Comparison of ENCODE assay signal across 1 cellular context in the genomic region with DNA sequence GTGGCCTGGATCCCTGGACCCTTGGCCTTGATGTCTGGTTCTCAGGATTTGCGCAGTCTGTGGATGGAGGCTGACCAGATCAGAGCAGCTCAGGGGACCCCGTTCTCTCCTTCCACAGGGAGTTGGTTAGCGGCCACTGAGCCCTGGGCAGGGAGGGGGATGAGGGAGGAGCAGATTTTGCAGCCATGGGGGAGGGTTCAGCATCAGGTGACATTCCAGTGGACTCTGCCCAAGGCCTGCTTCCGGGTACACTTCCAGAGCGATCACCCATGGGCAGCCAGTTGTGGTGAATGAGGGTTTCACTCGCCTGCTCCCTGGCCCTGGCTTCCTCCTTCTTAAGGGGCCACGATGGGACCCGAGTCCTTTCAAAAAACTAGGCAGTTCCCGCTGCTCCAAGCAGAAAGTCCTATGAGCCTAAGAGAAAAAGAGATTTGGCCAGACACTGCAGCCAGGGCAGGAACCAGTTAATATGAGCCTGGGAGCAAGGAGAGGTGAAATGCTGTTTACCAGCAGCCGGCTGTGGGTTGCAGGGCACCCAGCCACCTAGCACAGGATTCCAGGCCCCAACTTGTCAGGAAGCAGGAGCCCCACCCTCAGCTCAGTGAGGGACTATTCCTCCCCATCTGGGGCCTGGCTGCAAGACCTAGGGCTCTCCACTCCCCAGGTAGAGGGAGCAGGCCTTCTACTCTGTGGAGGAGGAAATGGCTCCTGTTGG.
TF ChIP-seq lines count a peak whose summit lies in the region.

No MANE protein-coding gene starts in this region.

TF ChIP-seq in HepG2, 621 proteins besides CTCF, POLR2A, EP300 and RAD21 (continued from another document and continues in another):
- TF ChIP-seq, protein P1, sequence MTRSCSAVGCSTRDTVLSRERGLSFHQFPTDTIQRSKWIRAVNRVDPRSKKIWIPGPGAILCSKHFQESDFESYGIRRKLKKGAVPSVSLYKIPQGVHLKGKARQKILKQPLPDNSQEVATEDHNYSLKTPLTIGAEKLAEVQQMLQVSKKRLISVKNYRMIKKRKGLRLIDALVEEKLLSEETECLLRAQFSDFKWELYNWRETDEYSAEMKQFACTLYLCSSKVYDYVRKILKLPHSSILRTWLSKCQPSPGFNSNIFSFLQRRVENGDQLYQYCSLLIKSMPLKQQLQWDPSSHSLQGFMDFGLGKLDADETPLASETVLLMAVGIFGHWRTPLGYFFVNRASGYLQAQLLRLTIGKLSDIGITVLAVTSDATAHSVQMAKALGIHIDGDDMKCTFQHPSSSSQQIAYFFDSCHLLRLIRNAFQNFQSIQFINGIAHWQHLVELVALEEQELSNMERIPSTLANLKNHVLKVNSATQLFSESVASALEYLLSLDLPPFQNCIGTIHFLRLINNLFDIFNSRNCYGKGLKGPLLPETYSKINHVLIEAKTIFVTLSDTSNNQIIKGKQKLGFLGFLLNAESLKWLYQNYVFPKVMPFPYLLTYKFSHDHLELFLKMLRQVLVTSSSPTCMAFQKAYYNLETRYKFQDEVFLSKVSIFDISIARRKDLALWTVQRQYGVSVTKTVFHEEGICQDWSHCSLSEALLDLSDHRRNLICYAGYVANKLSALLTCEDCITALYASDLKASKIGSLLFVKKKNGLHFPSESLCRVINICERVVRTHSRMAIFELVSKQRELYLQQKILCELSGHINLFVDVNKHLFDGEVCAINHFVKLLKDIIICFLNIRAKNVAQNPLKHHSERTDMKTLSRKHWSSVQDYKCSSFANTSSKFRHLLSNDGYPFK (CRISPR knock-in tag; IDR thresholded peaks at IDR 0.05; ENCODE audit: borderline replicate concordance), result peak; percentile 57
- no peak for TF ChIP-seq TCF7L2 (IDR thresholded peaks at IDR 0.05; ENCODE audit: low read depth, low read length)
- TF ChIP-seq NFYC (CRISPR knock-in tag; IDR thresholded peaks at IDR 0.05), result no peak
- TF ChIP-seq EED (CRISPR knock-in tag; IDR thresholded peaks at IDR 0.05), result no peak
- TF ChIP-seq KDM5B (CRISPR knock-in tag; IDR thresholded peaks at IDR 0.05; ENCODE audit: borderline replicate concordance), result peak; percentile 61
- TF ChIP-seq E2F1 (CRISPR knock-in tag; IDR thresholded peaks at IDR 0.05), result no peak
- TF ChIP-seq ZSCAN31 (CRISPR knock-in tag; IDR thresholded peaks at IDR 0.05; ENCODE audit: low read depth), result peak; percentile 60
- TF ChIP-seq ZNF510 (CRISPR knock-in tag; IDR thresholded peaks at IDR 0.05; ENCODE audit: low read depth), result no peak
- TF ChIP-seq ZNF547 (CRISPR knock-in tag; IDR thresholded peaks at IDR 0.05), result peak; percentile 68; the same call in 1 of the 2 replicates
- no peak for TF ChIP-seq NONO (IDR thresholded peaks at IDR 0.05)
- TF ChIP-seq NONO (CRISPR knock-in tag; conservative IDR thresholded peaks at IDR 0.05), result 0 out of 2 replicates have a peak, but pooled peaks have one; percentile 90
- TF ChIP-seq ZNF7 (CRISPR knock-in tag; IDR thresholded peaks at IDR 0.05), result no peak
- no peak for TF ChIP-seq ZNF180 (CRISPR knock-in tag; IDR thresholded peaks at IDR 0.05; ENCODE audit: borderline replicate concordance, low read depth)
- TF ChIP-seq HNRNPUL1 (IDR thresholded peaks at IDR 0.05; ENCODE audit: low read depth, low read length), result no peak
- TF ChIP-seq TRAFD1 (CRISPR knock-in tag; IDR thresholded peaks at IDR 0.05; ENCODE audit: borderline replicate concordance), result no peak; the same call in 1 of the 2 replicates
- no peak for TF ChIP-seq ZNF772 (CRISPR knock-in tag; IDR thresholded peaks at IDR 0.05)
- no peak for TF ChIP-seq FOSL1 (CRISPR knock-in tag; IDR thresholded peaks at IDR 0.05; ENCODE audit: borderline replicate concordance)
- TF ChIP-seq ZNF850 (CRISPR knock-in tag; conservative IDR thresholded peaks at IDR 0.05), result no peak
- TF ChIP-seq ZFP1 (CRISPR knock-in tag; IDR thresholded peaks at IDR 0.05), result peak; percentile 70; the same call in 1 of the 2 replicates
- 0 out of 2 replicates have a peak, but pooled peaks have one; percentile 21 for TF ChIP-seq SALL2 (CRISPR knock-in tag; IDR thresholded peaks at IDR 0.05)
- TF ChIP-seq ZNF101 (CRISPR knock-in tag; IDR thresholded peaks at IDR 0.05; ENCODE audit: borderline replicate concordance, low read depth), result no peak
- no peak for TF ChIP-seq ZNF530 (CRISPR knock-in tag; IDR thresholded peaks at IDR 0.05; ENCODE audit: low read depth)
- TF ChIP-seq, protein P2, sequence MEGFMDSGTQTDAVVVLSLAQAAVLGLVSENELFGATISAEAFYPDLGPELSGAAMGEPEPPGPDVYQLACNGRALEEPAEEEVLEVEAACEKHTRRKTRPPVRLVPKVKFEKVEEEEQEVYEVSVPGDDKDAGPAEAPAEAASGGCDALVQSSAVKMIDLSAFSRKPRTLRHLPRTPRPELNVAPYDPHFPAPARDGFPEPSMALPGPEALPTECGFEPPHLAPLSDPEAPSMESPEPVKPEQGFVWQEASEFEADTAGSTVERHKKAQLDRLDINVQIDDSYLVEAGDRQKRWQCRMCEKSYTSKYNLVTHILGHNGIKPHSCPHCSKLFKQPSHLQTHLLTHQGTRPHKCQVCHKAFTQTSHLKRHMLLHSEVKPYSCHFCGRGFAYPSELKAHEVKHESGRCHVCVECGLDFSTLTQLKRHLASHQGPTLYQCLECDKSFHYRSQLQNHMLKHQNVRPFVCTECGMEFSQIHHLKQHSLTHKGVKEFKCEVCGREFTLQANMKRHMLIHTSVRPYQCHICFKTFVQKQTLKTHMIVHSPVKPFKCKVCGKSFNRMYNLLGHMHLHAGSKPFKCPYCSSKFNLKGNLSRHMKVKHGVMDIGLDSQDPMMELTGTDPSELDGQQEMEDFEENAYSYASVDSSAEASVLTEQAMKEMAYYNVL (CRISPR knock-in tag; IDR thresholded peaks at IDR 0.05; ENCODE audit: borderline replicate concordance), result 0 out of 2 replicates have a peak, but pooled peaks have one; percentile 37
- no peak for TF ChIP-seq SUZ12 (IDR thresholded peaks at IDR 0.05; ENCODE audit: low read depth, low read length)
- no peak; the same call in 1 of the 2 replicates for TF ChIP-seq ONECUT2 (CRISPR knock-in tag; IDR thresholded peaks at IDR 0.05)
- TF ChIP-seq GZF1 (CRISPR knock-in tag; IDR thresholded peaks at IDR 0.05), result no peak
- peak; percentile 95 for TF ChIP-seq KAT8 (CRISPR knock-in tag; IDR thresholded peaks at IDR 0.05)
- no peak for TF ChIP-seq STAG1 (CRISPR knock-in tag; IDR thresholded peaks at IDR 0.05)
- peak; percentile 56; the same call in 1 of the 2 replicates for TF ChIP-seq HIVEP1 (CRISPR knock-in tag; IDR thresholded peaks at IDR 0.05)
- no peak; the same call in 1 of the 2 replicates for TF ChIP-seq CC2D1A (CRISPR knock-in tag; IDR thresholded peaks at IDR 0.05)
- no peak for TF ChIP-seq FOXJ3 (CRISPR knock-in tag; IDR thresholded peaks at IDR 0.05; ENCODE audit: borderline replicate concordance)
- no peak for TF ChIP-seq ZBTB2 (CRISPR knock-in tag; IDR thresholded peaks at IDR 0.05; ENCODE audit: low read depth)
- TF ChIP-seq, protein P3, sequence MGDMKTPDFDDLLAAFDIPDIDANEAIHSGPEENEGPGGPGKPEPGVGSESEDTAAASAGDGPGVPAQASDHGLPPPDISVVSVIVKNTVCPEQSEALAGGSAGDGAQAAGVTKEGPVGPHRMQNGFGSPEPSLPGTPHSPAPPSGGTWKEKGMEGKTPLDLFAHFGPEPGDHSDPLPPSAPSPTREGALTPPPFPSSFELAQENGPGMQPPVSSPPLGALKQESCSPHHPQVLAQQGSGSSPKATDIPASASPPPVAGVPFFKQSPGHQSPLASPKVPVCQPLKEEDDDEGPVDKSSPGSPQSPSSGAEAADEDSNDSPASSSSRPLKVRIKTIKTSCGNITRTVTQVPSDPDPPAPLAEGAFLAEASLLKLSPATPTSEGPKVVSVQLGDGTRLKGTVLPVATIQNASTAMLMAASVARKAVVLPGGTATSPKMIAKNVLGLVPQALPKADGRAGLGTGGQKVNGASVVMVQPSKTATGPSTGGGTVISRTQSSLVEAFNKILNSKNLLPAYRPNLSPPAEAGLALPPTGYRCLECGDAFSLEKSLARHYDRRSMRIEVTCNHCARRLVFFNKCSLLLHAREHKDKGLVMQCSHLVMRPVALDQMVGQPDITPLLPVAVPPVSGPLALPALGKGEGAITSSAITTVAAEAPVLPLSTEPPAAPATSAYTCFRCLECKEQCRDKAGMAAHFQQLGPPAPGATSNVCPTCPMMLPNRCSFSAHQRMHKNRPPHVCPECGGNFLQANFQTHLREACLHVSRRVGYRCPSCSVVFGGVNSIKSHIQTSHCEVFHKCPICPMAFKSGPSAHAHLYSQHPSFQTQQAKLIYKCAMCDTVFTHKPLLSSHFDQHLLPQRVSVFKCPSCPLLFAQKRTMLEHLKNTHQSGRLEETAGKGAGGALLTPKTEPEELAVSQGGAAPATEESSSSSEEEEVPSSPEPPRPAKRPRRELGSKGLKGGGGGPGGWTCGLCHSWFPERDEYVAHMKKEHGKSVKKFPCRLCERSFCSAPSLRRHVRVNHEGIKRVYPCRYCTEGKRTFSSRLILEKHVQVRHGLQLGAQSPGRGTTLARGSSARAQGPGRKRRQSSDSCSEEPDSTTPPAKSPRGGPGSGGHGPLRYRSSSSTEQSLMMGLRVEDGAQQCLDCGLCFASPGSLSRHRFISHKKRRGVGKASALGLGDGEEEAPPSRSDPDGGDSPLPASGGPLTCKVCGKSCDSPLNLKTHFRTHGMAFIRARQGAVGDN (CRISPR knock-in tag; IDR thresholded peaks at IDR 0.05), result peak; percentile 96
- TF ChIP-seq ZNF468 (CRISPR knock-in tag; IDR thresholded peaks at IDR 0.05), result peak; percentile 74; the same call in 1 of the 2 replicates
- no peak; the same call in 1 of the 2 replicates for TF ChIP-seq DNMT3B (CRISPR knock-in tag; conservative IDR thresholded peaks at IDR 0.05)
- TF ChIP-seq, protein P4, sequence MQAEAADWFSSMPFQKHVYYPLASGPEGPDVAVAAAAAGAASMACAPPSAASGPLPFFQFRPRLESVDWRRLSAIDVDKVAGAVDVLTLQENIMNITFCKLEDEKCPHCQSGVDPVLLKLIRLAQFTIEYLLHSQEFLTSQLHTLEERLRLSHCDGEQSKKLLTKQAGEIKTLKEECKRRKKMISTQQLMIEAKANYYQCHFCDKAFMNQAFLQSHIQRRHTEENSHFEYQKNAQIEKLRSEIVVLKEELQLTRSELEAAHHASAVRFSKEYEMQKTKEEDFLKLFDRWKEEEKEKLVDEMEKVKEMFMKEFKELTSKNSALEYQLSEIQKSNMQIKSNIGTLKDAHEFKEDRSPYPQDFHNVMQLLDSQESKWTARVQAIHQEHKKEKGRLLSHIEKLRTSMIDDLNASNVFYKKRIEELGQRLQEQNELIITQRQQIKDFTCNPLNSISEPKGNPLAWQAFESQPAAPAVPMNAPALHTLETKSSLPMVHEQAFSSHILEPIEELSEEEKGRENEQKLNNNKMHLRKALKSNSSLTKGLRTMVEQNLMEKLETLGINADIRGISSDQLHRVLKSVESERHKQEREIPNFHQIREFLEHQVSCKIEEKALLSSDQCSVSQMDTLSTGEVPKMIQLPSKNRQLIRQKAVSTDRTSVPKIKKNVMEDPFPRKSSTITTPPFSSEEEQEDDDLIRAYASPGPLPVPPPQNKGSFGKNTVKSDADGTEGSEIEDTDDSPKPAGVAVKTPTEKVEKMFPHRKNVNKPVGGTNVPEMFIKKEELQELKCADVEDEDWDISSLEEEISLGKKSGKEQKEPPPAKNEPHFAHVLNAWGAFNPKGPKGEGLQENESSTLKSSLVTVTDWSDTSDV (CRISPR knock-in tag; IDR thresholded peaks at IDR 0.05), result 0 out of 2 replicates have a peak, but pooled peaks have one; percentile 63
- TF ChIP-seq ZNF780A (CRISPR knock-in tag; IDR thresholded peaks at IDR 0.05), result no peak
- TF ChIP-seq STAT5B (CRISPR knock-in tag; IDR thresholded peaks at IDR 0.05), result 0 out of 2 replicates have a peak, but pooled peaks have one; percentile 15
- no peak; the same call in 1 of the 2 replicates for TF ChIP-seq ZNF546 (CRISPR knock-in tag; conservative IDR thresholded peaks at IDR 0.05)
- peak; percentile 84 for TF ChIP-seq ZNF441 (CRISPR knock-in tag; IDR thresholded peaks at IDR 0.05; ENCODE audit: borderline replicate concordance)
- TF ChIP-seq ZNF629 (CRISPR knock-in tag; conservative IDR thresholded peaks at IDR 0.05), result 0 out of 2 replicates have a peak, but pooled peaks have one; percentile 25
- TF ChIP-seq KMT2B (CRISPR knock-in tag; IDR thresholded peaks at IDR 0.05), result no peak; the same call in 1 of the 2 replicates
- TF ChIP-seq MTA1 (CRISPR knock-in tag; IDR thresholded peaks at IDR 0.05; ENCODE audit: borderline replicate concordance), result 0 out of 2 replicates have a peak, but pooled peaks have one; percentile 67
- no peak; the same call in 1 of the 2 replicates for TF ChIP-seq ZNF136 (CRISPR knock-in tag; IDR thresholded peaks at IDR 0.05; ENCODE audit: low read depth)
- no peak for TF ChIP-seq MBNL3 (CRISPR knock-in tag; conservative IDR thresholded peaks at IDR 0.05)
- no peak for TF ChIP-seq NAIF1 (CRISPR knock-in tag; IDR thresholded peaks at IDR 0.05; ENCODE audit: borderline replicate concordance)
- TF ChIP-seq FOXM1 (CRISPR knock-in tag; IDR thresholded peaks at IDR 0.05), result no peak
- 0 out of 2 replicates have a peak, but pooled peaks have one; percentile 37 for TF ChIP-seq AHR (CRISPR knock-in tag; IDR thresholded peaks at IDR 0.05)
- no peak for TF ChIP-seq ZNF484 (CRISPR knock-in tag; IDR thresholded peaks at IDR 0.05; ENCODE audit: borderline replicate concordance, low read depth)
- no peak for TF ChIP-seq ZBTB1 (CRISPR knock-in tag; IDR thresholded peaks at IDR 0.05; ENCODE audit: borderline replicate concordance)
